In genomic region chr2:132270981-132271546, GRCh38 we compare ENCODE assay signal across 21 cellular contexts.
DNase-seq lines count a peak whose midpoint lies in the region; ATAC-seq, FAIRE-seq and TF ChIP-seq lines count a peak whose summit lies in the region.
"Had no signal": no experiment of that assay in that cellular context is flagged by ENCODE, and none has a peak within 500 bp of the region (broad histone marks: within the 10 kb centered on the region; RNA-seq: fewer than 3 reads in every experiment).

No MANE protein-coding gene starts in this region.

- H2BK20ac ChIP-seq in H9 (ENCODE audit: low read depth, low read length, poor library complexity, severe bottlenecking): no peak overlapping the region

- no peaks in the 10 kb centered on the region for H3K27me3 Mint-ChIP-seq in H9 (ENCODE audit: low read depth)
- H3K27me3 Mint-ChIP-seq: CD4-positive, CD25-positive, alpha-beta regulatory T cell had no signal

- H3K56ac ChIP-seq in H9 (ENCODE audit: insufficient read length, low read depth, low read length): no peak overlapping the region

- peak overlapping the region; percentile 56 for H3K4me2 ChIP-seq in DND-41 (ENCODE audit: insufficient read depth, low read length)
- H3K4me2 ChIP-seq in H9 (ENCODE audit: insufficient read depth, insufficient read length, low read length): no peak overlapping the region
- H3K4me2 ChIP-seq in keratinocyte (ENCODE audit: control insufficient read depth, extremely low read depth, insufficient read depth, low read depth, low read length): no peak overlapping the region

- H4K8ac ChIP-seq in H9 (replicated peaks; ENCODE audit: insufficient read length, low read depth, low read length): no peak overlapping the region

- H3K4me1 Mint-ChIP-seq in H9: no peaks in the 10 kb centered on the region

- H3K9me3 ChIP-seq in DND-41 (ENCODE audit: insufficient read depth, low read length, severe bottlenecking) (no peaks in the 10 kb centered on the region), H9 (ENCODE audit: control insufficient read depth, low read depth, low read length) (peaks cover 5% of the 10 kb centered on the region), SJSA1 (replicated peaks) (no peaks in the 10 kb centered on the region), keratinocyte (ENCODE audit: control insufficient read depth, low read depth, low read length) (no peaks in the 10 kb centered on the region), prostate gland (no peaks in the 10 kb centered on the region)
- H3K9me3 ChIP-seq: Caco-2, Peyer's patch had no signal

- H2BK15ac ChIP-seq in H9 (ENCODE audit: low read depth, low read length): no peak overlapping the region

- no peaks in the 10 kb centered on the region for H3K79me1 ChIP-seq in H9 (ENCODE audit: insufficient read depth, low read depth, low read length, poor library complexity, severe bottlenecking)

- no peak overlapping the region for H3K14ac ChIP-seq in H9 (ENCODE audit: insufficient read depth, low read length)

- H3K18ac ChIP-seq in H9 (ENCODE audit: insufficient read length, low read depth, low read length): no peak overlapping the region

- no peak for TF ChIP-seq POLR2A in prostate gland (IDR thresholded peaks at IDR 0.05)

- DNase-seq in DND-41 (no peak), H9 (no peak), SJSA1 (ENCODE audit: low read depth in 1 of 2, low spot score in 2 of 2) (peak in 1 of 2 experiments; percentile 54), keratinocyte (ENCODE audit: low read depth, low spot score) (no peak), HTR-8/SVneo (ENCODE audit: insufficient read length, low spot score) (no peak), prostate gland (ENCODE audit: low spot score) (no peak)
- no peak for DNase-seq in activated naive CD4-positive, alpha-beta T cell (lab: John Stamatoyannopoulos, UW)
- DNase-seq: ACHN, AML-193, Caco-2, DMS153, MV-4-11, NCI-H1436, NCI-H2029 treated with DMSO at 0.1 percent for 48 hours, NCI-H2171 treated with DMSO at 0.1 percent for 48 hours, NCI-H774, Peyer's patch, T-helper 2 cell had no signal

- dilution Hi-C loops in keratinocyte (cut with MboI; ENCODE audit: extremely low pct_ligation_motif_present, low sequenced_read_pairs): no loop called here

- H3K79me2 ChIP-seq in DND-41 (ENCODE audit: insufficient read depth, low read length) (no peaks in the 10 kb centered on the region), H9 (ENCODE audit: insufficient read depth, low read length) (no peaks in the 10 kb centered on the region), keratinocyte (ENCODE audit: control insufficient read depth, insufficient read depth, low read length) (no peaks in the 10 kb centered on the region)

- H2AK5ac ChIP-seq in H9 (ENCODE audit: insufficient read length, low read length): no peak overlapping the region

- no peak overlapping the region for H3K23ac ChIP-seq in H9 (ENCODE audit: insufficient read length, low read depth, low read length)

- H2BK5ac ChIP-seq in H9 (ENCODE audit: insufficient read length, low read length): no peak overlapping the region

- peak overlapping the region; percentile 56 for H2BK120ac ChIP-seq in H9 (ENCODE audit: low read depth, low read length, poor library complexity, severe bottlenecking)

- H3K27me3 ChIP-seq in DND-41 (ENCODE audit: insufficient read depth, low read length, poor library complexity) (no peaks in the 10 kb centered on the region), H9 (ENCODE audit: insufficient read depth, low read length) (no peaks in the 10 kb centered on the region), SJSA1 (replicated peaks) (no peaks in the 10 kb centered on the region), keratinocyte (ENCODE audit: control insufficient read depth, extremely low read depth, insufficient read depth, low read length) (no peaks in the 10 kb centered on the region), prostate gland (replicated peaks; ENCODE audit: insufficient read depth) (no peaks in the 10 kb centered on the region)
- H3K27me3 ChIP-seq: Peyer's patch had no signal

- H3K23me2 ChIP-seq in H9 (ENCODE audit: insufficient read length, low read depth, low read length, poor library complexity, severe bottlenecking): no peaks in the 10 kb centered on the region

- no peak overlapping the region for H2BK12ac ChIP-seq in H9 (ENCODE audit: insufficient read length, low read depth, low read length)

- no peaks in the 10 kb centered on the region for H3K9me1 ChIP-seq in keratinocyte (ENCODE audit: control insufficient read depth, extremely low read depth, insufficient read depth, low read length)

- FAIRE-seq in keratinocyte (lab: Jason Lieb, UNC) (no peak), HTR-8/SVneo (lab: Jason Lieb, UNC) (no peak)

- no peaks in the 10 kb centered on the region for H3K36me3 Mint-ChIP-seq in H9 (ENCODE audit: insufficient read depth in 1 of 3, low read depth in 3 of 3)

- no peak overlapping the region for H3K4ac ChIP-seq in H9 (ENCODE audit: low read depth, low read length)

- peak overlapping the region; percentile 73 for H2AFZ ChIP-seq in DND-41 (ENCODE audit: low read depth, low read length)
- no peak overlapping the region for H2AFZ ChIP-seq in H9 (ENCODE audit: low read length)
- peak overlapping the region; percentile 45 for H2AFZ ChIP-seq in keratinocyte (ENCODE audit: control insufficient read depth, low read length)

- H3K27ac ChIP-seq in DND-41 (ENCODE audit: low read length) (peak overlapping the region; percentile 52; the same call in 1 of the 2 replicates), H9 (ENCODE audit: insufficient read length, low read depth, low read length) (no peak overlapping the region), SJSA1 (peak overlapping the region; percentile 32), keratinocyte (ENCODE audit: control insufficient read depth, insufficient read depth, low read length) (no peak overlapping the region), prostate gland (no peak overlapping the region)
- H3K27ac ChIP-seq: Peyer's patch had no signal

- peaks cover 14% of the 10 kb centered on the region for H3K4me1 ChIP-seq in DND-41 (ENCODE audit: insufficient read depth, low read length)
- no peaks in the 10 kb centered on the region; the same call in 1 of the 2 replicates for H3K4me1 ChIP-seq in H9 (ENCODE audit: insufficient read depth, low read length)
- peaks cover 34% of the 10 kb centered on the region for H3K4me1 ChIP-seq in SJSA1 (replicated peaks)
- H3K4me1 ChIP-seq in keratinocyte (ENCODE audit: control insufficient read depth, extremely low read depth, insufficient read depth, low read length): peaks cover 7% of the 10 kb centered on the region
- no peaks in the 10 kb centered on the region for H3K4me1 ChIP-seq in prostate gland (replicated peaks)

- H3K36me3 ChIP-seq in DND-41 (ENCODE audit: insufficient read depth, low read length) (no peaks in the 10 kb centered on the region), SJSA1 (no peaks in the 10 kb centered on the region), keratinocyte (ENCODE audit: control insufficient read depth in 2 of 2, extremely low read depth in 1 of 2, insufficient read depth in 2 of 2, low read length in 2 of 2) (no peaks in the 10 kb centered on the region), prostate gland (no peaks in the 10 kb centered on the region)
- H3K36me3 ChIP-seq: Peyer's patch had no signal

- H4K20me1 ChIP-seq in DND-41 (ENCODE audit: insufficient read depth, low read length) (no peaks in the 10 kb centered on the region), H9 (ENCODE audit: control insufficient read depth, insufficient read depth, insufficient read length) (no peaks in the 10 kb centered on the region), keratinocyte (ENCODE audit: control insufficient read depth, extremely low read depth, insufficient read depth, low read length) (no peaks in the 10 kb centered on the region)

- H3K9ac ChIP-seq in DND-41 (ENCODE audit: low read depth, low read length) (peak overlapping the region; percentile 14; the same call in 1 of the 2 replicates), H9 (ENCODE audit: extremely low read depth, insufficient read length, low read length) (no peak overlapping the region), keratinocyte (ENCODE audit: control insufficient read depth, extremely low read depth, insufficient read depth, low read length) (no peak overlapping the region)

- TF ChIP-seq CTCF in DND-41 (IDR thresholded peaks at IDR 0.05; ENCODE audit: borderline replicate concordance, extremely low read depth, low read length, poor library complexity, severe bottlenecking) (no peak), H9 (conservative IDR thresholded peaks at IDR 0.05) (no peak), keratinocyte (optimal IDR thresholded peaks at IDR 0.05 in 1 of 3, IDR thresholded peaks at IDR 0.05 in 1 of 3, conservative IDR thresholded peaks at IDR 0.05 in 1 of 3; ENCODE audit: extremely low read depth in 1 of 3, insufficient read depth in 2 of 3, low read length in 3 of 3) (no peak), prostate gland (IDR thresholded peaks at IDR 0.05) (no peak)

- ATAC-seq in DND-41 (ENCODE audit: insufficient read depth, low read depth) (peak; percentile 66), HG03460 (IDR thresholded peaks at IDR 0.05; ENCODE audit: unreplicated experiment) (no peak)
- ATAC-seq: Right ventricle myocardium inferior had no signal

- intact Hi-C loops in prostate gland (cut with DNase I): no loop called here

- no peak overlapping the region for H3T11ph ChIP-seq in H9 (ENCODE audit: low read length)

- no peak overlapping the region for H4K91ac ChIP-seq in H9 (ENCODE audit: insufficient read length, low read depth, low read length)

- H4K5ac ChIP-seq in H9 (ENCODE audit: insufficient read length, low read depth, low read length): no peak overlapping the region

- peaks cover 0 to 3% of the 10 kb centered on the region in 2 experiments; a peak in 2 of 5 replicates for H3K9me3 Mint-ChIP-seq in H9
- H3K9me3 Mint-ChIP-seq: CD4-positive, CD25-positive, alpha-beta regulatory T cell had no signal

- H3K4me3 ChIP-seq in DND-41 (ENCODE audit: low read depth in 1 of 2, low read length in 2 of 2): peak overlapping the region in 1 of 2 experiments; percentile 31; a peak in 2 of 4 replicates
- H3K4me3 ChIP-seq in SJSA1: no peak overlapping the region
- no peak overlapping the region for H3K4me3 ChIP-seq in keratinocyte (ENCODE audit: control insufficient read depth in 2 of 3, extremely low read depth in 1 of 3, insufficient read depth in 2 of 3, low read depth in 1 of 3, low read length in 3 of 3)
- H3K4me3 ChIP-seq in prostate gland: no peak overlapping the region
- H3K4me3 ChIP-seq: Peyer's patch had no signal

- H3K4me3 Mint-ChIP-seq in H9: no peak overlapping the region
- H3K4me3 Mint-ChIP-seq: CD4-positive, CD25-positive, alpha-beta regulatory T cell had no signal

- no peak overlapping the region for H3K27ac Mint-ChIP-seq in H9
- H3K27ac Mint-ChIP-seq: CD4-positive, CD25-positive, alpha-beta regulatory T cell had no signal

Comparison
In these comparisons a context has a peak if more than half of its experiments do, and no peak if none do; other contexts are left out.
1. H3K27ac ChIP-seq: peak in DND-41 (single experiment) and SJSA1 (single experiment); none in H9 (single experiment), keratinocyte (single experiment) and prostate gland (0 of 2).